Comparison of ENCODE assay signal across 9 cellular contexts in genomic region chr19:48480476-48481190, GRCh38. TPM values are rescaled to one million over a fixed set of nuclear protein-coding genes. Genes with fewer than 3 reads are reported as not detected.
DNase-seq lines count a peak whose midpoint lies in the region; ATAC-seq and TF ChIP-seq lines count a peak whose summit lies in the region.
"Had no signal": no experiment of that assay in that cellular context is flagged by ENCODE, and none has a peak within 500 bp of the region (broad histone marks: within the 10 kb centered on the region; RNA-seq: fewer than 3 reads in every experiment).

No MANE protein-coding gene starts in this region.

- H3K27me3 Mint-ChIP-seq in neural crest cell (ENCODE audit: low read depth) (peaks cover 21% of the 10 kb centered on the region), osteocyte (ENCODE audit: unreplicated experiment) (no peaks in the 10 kb centered on the region)

- no peaks in the 10 kb centered on the region for H3K9me3 Mint-ChIP-seq in neural crest cell
- no peaks in the 10 kb centered on the region for H3K9me3 Mint-ChIP-seq in osteocyte (ENCODE audit: unreplicated experiment)

- TF ChIP-seq POLR2A in GM19193 (IDR thresholded peaks at IDR 0.05; ENCODE audit: extremely low read depth, insufficient read depth, insufficient read length) (peak; percentile 29), uterus (IDR thresholded peaks at IDR 0.05) (no peak)

- peaks cover 19% of the 10 kb centered on the region for H3K36me3 Mint-ChIP-seq in neural crest cell (ENCODE audit: low read depth)
- H3K36me3 Mint-ChIP-seq in osteocyte (ENCODE audit: unreplicated experiment) = peaks cover 9% of the 10 kb centered on the region

- H3K27me3 ChIP-seq in esophagus (ENCODE audit: control insufficient read depth in 1 of 2, insufficient read depth in 2 of 2, low read length in 2 of 2) (no peaks in the 10 kb centered on the region), uterus (no peaks in the 10 kb centered on the region)

- H3K4me1 ChIP-seq in esophagus (ENCODE audit: control insufficient read depth in 2 of 2, insufficient read depth in 2 of 2, low read length in 1 of 2) (peaks cover 0 to 11% of the 10 kb centered on the region in 2 donors), uterus (no peaks in the 10 kb centered on the region)

- peak; percentile 60 for DNase-seq in activated T-cell treated with anti-CD3 and anti-CD28 coated beads, Interleukin-2, amount 50 U/mL, for 1 hour
- DNase-seq in neural crest cell (ENCODE audit: low read depth, low spot score) (no peak), uterus (peak; percentile 48 to 52), osteocyte (ENCODE audit: extremely low spot score, unreplicated experiment) (no peak), UCSD-AML1 (lab: John Stamatoyannopoulos, UW; ENCODE audit: unreplicated experiment) (no peak)

- H3K4me3 Mint-ChIP-seq in neural crest cell (peak overlapping the region; percentile 69), osteocyte (ENCODE audit: unreplicated experiment) (no peak overlapping the region)

- H3K36me3 ChIP-seq in esophagus (ENCODE audit: control insufficient read depth in 2 of 2, insufficient read depth in 2 of 2, low read length in 1 of 2) = peaks cover 10 to 27% of the 10 kb centered on the region in 2 donors
- no peaks in the 10 kb centered on the region for H3K36me3 ChIP-seq in uterus

- H3K9me3 ChIP-seq in esophagus (ENCODE audit: control insufficient read depth in 2 of 2, insufficient read depth in 1 of 2, low read depth in 1 of 2, low read length in 1 of 2) = no peaks in the 10 kb centered on the region
- no peaks in the 10 kb centered on the region for H3K9me3 ChIP-seq in uterus

- no peak for TF ChIP-seq CTCF in neural crest cell (conservative IDR thresholded peaks at IDR 0.05)
- TF ChIP-seq CTCF in uterus (IDR thresholded peaks at IDR 0.05) = peak in 1 of 4 experiments; percentile 12
- TF ChIP-seq CTCF in osteocyte (IDR thresholded peaks at IDR 0.05) = no peak

- H3K4me3 ChIP-seq in esophagus (ENCODE audit: low read depth in 1 of 2, low read length in 2 of 2) (peak overlapping the region; percentile 51 to 58), uterus (peak overlapping the region; percentile 31 to 51)

- H3K27ac Mint-ChIP-seq in neural crest cell (ENCODE audit: unreplicated experiment) (no peak overlapping the region), osteocyte (ENCODE audit: unreplicated experiment) (no peak overlapping the region)

- intact Hi-C loops in uterus (cut with DNase I; ENCODE audit: low total_unique reads) = no loop called here

- H3K4me1 Mint-ChIP-seq in neural crest cell = peaks cover 22% of the 10 kb centered on the region
- H3K4me1 Mint-ChIP-seq in osteocyte (ENCODE audit: unreplicated experiment) = peaks cover 19% of the 10 kb centered on the region

- H3K27ac ChIP-seq in esophagus (ENCODE audit: low read depth in 2 of 2, low read length in 1 of 2) (peak overlapping the region; percentile 88 to 89), uterus (peak overlapping the region; percentile 80 to 90)

- no peak for ATAC-seq in GM21423 (IDR thresholded peaks at IDR 0.05; ENCODE audit: unreplicated experiment)

- WGBS in esophagus, 2 donors = 2 to 6% methylated on average over 50 of the region's 50 CpGs

RNA-seq across cellular contexts. Expression of gene CYTH2, which starts 11.5 kb away (rescaled TPM):
- polyA plus RNA-seq in esophagus = 10 to 100 TPM; 52.2 to 59.3 TPM
- total RNA-seq in neural crest cell = 172 and 196 TPM in 2 replicates
- total RNA-seq in uterus = 10 to 100 TPM in 3 of 4 donors, 1 to 10 TPM in 1; 7.2 to 70.3 (median 36.5) TPM
- 92.1 and 107 TPM in 2 replicates for total RNA-seq in osteocyte

RNA-seq across cellular contexts. Expression of gene KCNJ14, which starts 25.3 kb away (rescaled TPM):
- 1 to 10 TPM in 1 of 2 donors, under 1 TPM in 1; 0.54 to 1.0 TPM for polyA plus RNA-seq in esophagus
- total RNA-seq in neural crest cell = 1.5 and 2.0 TPM in 2 replicates
- 1 to 10 TPM in 2 of 4 donors, under 1 TPM in 1, not detected in 1; 0.29 to 2.2 (median 1.2) TPM for total RNA-seq in uterus
- total RNA-seq in osteocyte = 0.86 and 1.6 TPM in 2 replicates

RNA-seq across cellular contexts. Expression of gene LMTK3, which starts 31.0 kb away (rescaled TPM):
- 1 to 10 TPM; 2.9 to 7.5 TPM for polyA plus RNA-seq in esophagus
- 3.1 and 3.3 TPM in 2 replicates for total RNA-seq in neural crest cell
- under 1 TPM in 2 of 4 donors, not detected in 2; 0.28 to 0.52 TPM for total RNA-seq in uterus
- total RNA-seq in osteocyte = 0.32 and 0.39 TPM in 2 replicates
- total RNA-seq: subcutaneous adipose tissue had no signal

RNA-seq across cellular contexts. Expression of gene GRWD1, which starts 34.9 kb away (rescaled TPM):
- 10 to 100 TPM in 1 of 2 donors, 1 to 10 TPM in 1; 6.2 to 18.1 TPM for polyA plus RNA-seq in esophagus
- total RNA-seq in neural crest cell (52.1 and 56.1 TPM in 2 replicates), uterus (10 to 100 TPM in 2 of 4 donors, 1 to 10 TPM in 2; 7.7 to 33.8 (median 21.3) TPM), osteocyte (36.2 and 38.4 TPM in 2 replicates)

Comparison
In these comparisons a context has a peak if more than half of its experiments do, and no peak if none do; other contexts are left out.
1. DNase-seq: peak in activated T-cell treated with anti-CD3 and anti-CD28 coated beads, Interleukin-2, amount 50 U/mL, for 1 hour (single experiment) and uterus (2 of 2); none in neural crest cell (single experiment), osteocyte (single experiment) and UCSD-AML1 (single experiment).